Comparison of ENCODE assay signal across 9 cellular contexts in the genomic region with DNA sequence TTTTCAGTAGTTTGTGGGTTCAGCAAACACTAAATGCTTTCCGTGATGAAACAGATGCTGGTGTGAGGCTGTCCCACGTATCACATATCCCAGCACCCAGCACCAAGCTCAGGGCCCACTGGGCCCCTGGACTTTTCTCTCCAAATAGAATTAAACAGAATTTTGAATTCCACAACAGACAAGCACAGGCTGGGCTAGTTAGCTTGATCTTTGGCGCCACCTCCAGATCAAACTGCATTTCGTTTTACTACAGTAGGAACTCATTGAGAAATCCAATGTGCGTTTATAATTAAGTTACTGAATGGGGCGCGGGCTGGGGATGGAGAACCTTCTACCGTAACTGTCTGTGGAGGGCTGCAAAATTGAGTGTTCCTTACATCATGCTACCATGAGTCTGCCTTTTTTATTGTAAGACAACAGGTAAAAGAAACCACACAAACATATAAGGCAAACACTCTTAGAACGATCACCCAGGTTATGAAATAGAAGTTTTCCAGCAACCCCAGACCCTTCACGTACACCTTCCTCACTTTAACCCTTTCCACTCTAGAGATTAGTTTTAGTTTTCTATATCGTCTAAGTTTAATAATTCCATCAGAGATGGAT.
DNase-seq lines count a peak whose midpoint lies in the region; ATAC-seq and TF ChIP-seq lines count a peak whose summit lies in the region.
"Had no signal": no experiment of that assay in that cellular context is flagged by ENCODE, and none has a peak within 500 bp of the region (broad histone marks: within the 10 kb centered on the region; RNA-seq: fewer than 3 reads in every experiment).

No MANE protein-coding gene starts in this region.

- no peak overlapping the region for H3K9ac ChIP-seq in liver (ENCODE audit: low read depth in 1 of 2, low read length in 2 of 2)
- H3K9ac ChIP-seq: BLaER1 had no signal

- TF ChIP-seq RAD21 in liver (IDR thresholded peaks at IDR 0.05), result peak; percentile 85 to 87

- 69% methylated on average over 11 of the region's 11 CpGs for WGBS in liver

- peaks cover 0 to 14% (median 7%) of the 10 kb centered on the region in 4 donors for H3K36me3 ChIP-seq in liver (ENCODE audit: control insufficient read depth in 4 of 4, insufficient read depth in 3 of 4, low read depth in 1 of 4, low read length in 3 of 4)

- H3K4me1 ChIP-seq in liver (ENCODE audit: control insufficient read depth in 4 of 4, insufficient read depth in 4 of 4, low read length in 3 of 4), result no peaks in the 10 kb centered on the region

- H3K9me3 ChIP-seq in liver (ENCODE audit: control insufficient read depth in 4 of 4, low read length in 3 of 4), result peaks cover 3 to 12% (median 6%) of the 10 kb centered on the region in 4 donors

- peak; percentile 23 for ATAC-seq in stimulated activated naive CD8-positive, alpha-beta T cell treated with anti-CD3 and anti-CD28 coated beads, Interleukin-15, Interleukin-2, amounts not matched to agents 100 U/mL and 50 U/mL, for 24 hours
- no peak for ATAC-seq in GM18909 (IDR thresholded peaks at IDR 0.05; ENCODE audit: poor library complexity, unreplicated experiment)

- TF ChIP-seq CTCF in liver (IDR thresholded peaks at IDR 0.05; ENCODE audit: low read depth, low read length, missing input control), result peak; percentile 51

- H3K27me3 ChIP-seq in liver (ENCODE audit: control insufficient read depth in 4 of 4, insufficient read depth in 4 of 4, low read length in 3 of 4), result no peaks in the 10 kb centered on the region
- H3K27me3 ChIP-seq: BLaER1 had no signal

- H3K4me3 ChIP-seq in liver (ENCODE audit: low read depth in 1 of 3, low read length in 3 of 3), result no peak overlapping the region
- H3K4me3 ChIP-seq: BLaER1 had no signal

- no peak overlapping the region for H3K27ac ChIP-seq in liver (ENCODE audit: low read depth in 1 of 2, low read length in 2 of 2)
- H3K27ac ChIP-seq: BLaER1 had no signal

- DNase-seq in DMS79 treated with DMSO at 0.1 percent for 48 hours (lab: John Stamatoyannopoulos, UW), result peak; percentile 14
- no peak for DNase-seq in DMS79 (lab: John Stamatoyannopoulos, UW)
- peak; percentile 42 for DNase-seq in NCI-H1105 treated with DMSO at 0.1 percent for 48 hours (lab: John Stamatoyannopoulos, UW)
- DNase-seq in SW480 (ENCODE audit: low spot score), result peak; percentile 71
- DNase-seq in dedifferentiated amniotic fluid mesenchymal stem cell (ENCODE audit: extremely low spot score), result peak; percentile 64
- peak; percentile 62 for DNase-seq in stimulated activated naive CD8-positive, alpha-beta T cell treated with anti-CD3 and anti-CD28 coated beads, Interleukin-15, Interleukin-2, amounts not matched to agents 100 U/mL and 50 U/mL, for 24 hours

TF ChIP-seq in liver, 16 proteins besides CTCF, POLR2A, EP300 and RAD21:
- no peak for TF ChIP-seq FOXA1 (IDR thresholded peaks at IDR 0.05)
- no peak for TF ChIP-seq RXRA (IDR thresholded peaks at IDR 0.05)
- TF ChIP-seq MAX (IDR thresholded peaks at IDR 0.05), result no peak
- TF ChIP-seq REST (IDR thresholded peaks at IDR 0.05), result no peak
- TF ChIP-seq HNF4A (conservative IDR thresholded peaks at IDR 0.05), result no peak
- TF ChIP-seq FOXA2 (IDR thresholded peaks at IDR 0.05), result no peak
- no peak for TF ChIP-seq NR2F2 (IDR thresholded peaks at IDR 0.05)
- TF ChIP-seq, protein P1, sequence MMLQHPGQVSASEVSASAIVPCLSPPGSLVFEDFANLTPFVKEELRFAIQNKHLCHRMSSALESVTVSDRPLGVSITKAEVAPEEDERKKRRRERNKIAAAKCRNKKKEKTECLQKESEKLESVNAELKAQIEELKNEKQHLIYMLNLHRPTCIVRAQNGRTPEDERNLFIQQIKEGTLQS (IDR thresholded peaks at IDR 0.05), result no peak
- TF ChIP-seq HNF4G (IDR thresholded peaks at IDR 0.05), result no peak
- TF ChIP-seq EGR1 (IDR thresholded peaks at IDR 0.05; ENCODE audit: low read depth in 2 of 2), result no peak
- TF ChIP-seq GABPA (IDR thresholded peaks at IDR 0.05 in 1 of 2, conservative IDR thresholded peaks at IDR 0.05 in 1 of 2), result no peak
